ENCODE assay signal across 12 cellular contexts in genomic region chr14:76056128-76056527, GRCh38.
A peak's percentile ranks its signal among the peaks of the same experiment; 100 is the strongest.
DNase-seq lines count a peak whose midpoint lies in the region; ATAC-seq and TF ChIP-seq lines count a peak whose summit lies in the region.
"Had no signal": no experiment of that assay in that cellular context is flagged by ENCODE, and none has a peak within 500 bp of the region (broad histone marks: within the 10 kb centered on the region; RNA-seq: fewer than 3 reads in every experiment).

No MANE protein-coding gene starts in this region.

- H4K20me1 ChIP-seq in OCI-LY1 (ENCODE audit: insufficient read depth, low read length) (no peaks in the 10 kb centered on the region), fibroblast of lung (ENCODE audit: control insufficient read depth, extremely low read depth, insufficient read depth, low read length) (no peaks in the 10 kb centered on the region)

- H3K9ac ChIP-seq in OCI-LY1 (ENCODE audit: low read length) (no peak overlapping the region), fibroblast of lung (ENCODE audit: insufficient read depth, low read length) (no peak overlapping the region)

- TF ChIP-seq POLR2A in uterus (IDR thresholded peaks at IDR 0.05) = no peak

- DNase-seq in 8988T (peak; percentile 28), fibroblast of lung (ENCODE audit: low read depth in 2 of 2) (peak; percentile 3 to 6), GF-D8 (lab: John Stamatoyannopoulos, UW) (no peak), NCI-H226 (no peak), uterus (no peak)
- DNase-seq: islet precursor cell; NCI-H1048; stimulated activated CD4-positive, alpha-beta T cell treated with anti-CD3 and anti-CD28 coated beads, Interleukin-12 subunit alpha, Interleukin-12 subunit beta, amount 100 ng/mL, for 4 hours; thyroid gland had no signal

- no peak overlapping the region for H3K4me3 ChIP-seq in OCI-LY1 (ENCODE audit: low read depth, low read length, poor library complexity, severe bottlenecking)
- H3K4me3 ChIP-seq in fibroblast of lung (replicated peaks in 1 of 4; ENCODE audit: control extremely low read depth in 1 of 4, insufficient read depth in 1 of 4, low read depth in 3 of 4, low read length in 4 of 4) = no peak overlapping the region
- H3K4me3 ChIP-seq in uterus = no peak overlapping the region
- H3K4me3 ChIP-seq: thyroid gland had no signal

- H3K9me3 ChIP-seq in OCI-LY1 (ENCODE audit: low read length) (no peaks in the 10 kb centered on the region), fibroblast of lung (ENCODE audit: control insufficient read depth, insufficient read depth, low read depth, low read length) (no peaks in the 10 kb centered on the region), uterus (no peaks in the 10 kb centered on the region)
- H3K9me3 ChIP-seq: thyroid gland had no signal

- ATAC-seq in HG03039 (IDR thresholded peaks at IDR 0.05; ENCODE audit: unreplicated experiment) = no peak

- no peaks in the 10 kb centered on the region for H3K9me2 ChIP-seq in OCI-LY1 (ENCODE audit: low read depth, low read length)

- H3K79me2 ChIP-seq in OCI-LY1 (ENCODE audit: insufficient read depth, low read length) (no peaks in the 10 kb centered on the region), fibroblast of lung (ENCODE audit: control insufficient read depth, insufficient read depth, low read length) (no peaks in the 10 kb centered on the region)

- no peaks in the 10 kb centered on the region for H3F3A ChIP-seq in OCI-LY1 (ENCODE audit: insufficient read depth, low read length)

- intact Hi-C loops in uterus (cut with DNase I; ENCODE audit: low total_unique reads) = no loop called here

- no peaks in the 10 kb centered on the region for H3K4me1 ChIP-seq in OCI-LY1 (ENCODE audit: insufficient read depth, low read length, severe bottlenecking)
- H3K4me1 ChIP-seq in fibroblast of lung (ENCODE audit: control insufficient read depth, extremely low read depth, insufficient read depth, low read length) = no peaks in the 10 kb centered on the region
- no peaks in the 10 kb centered on the region for H3K4me1 ChIP-seq in uterus
- H3K4me1 ChIP-seq: thyroid gland had no signal

- no peak overlapping the region for H3K4me2 ChIP-seq in OCI-LY1 (ENCODE audit: low read length)
- no peak overlapping the region for H3K4me2 ChIP-seq in fibroblast of lung (ENCODE audit: extremely low read depth, insufficient read depth, low read length)

- TF ChIP-seq CTCF in GM12872 (IDR thresholded peaks at IDR 0.05; ENCODE audit: insufficient read depth, low read depth, low read length) (peak; percentile 43; the same call in 2 of the 3 replicates), OCI-LY1 (IDR thresholded peaks at IDR 0.05; ENCODE audit: low read length) (peak; percentile 56; the same call in 1 of the 2 replicates), fibroblast of lung (conservative IDR thresholded peaks at IDR 0.05 in 1 of 2, IDR thresholded peaks at IDR 0.05 in 1 of 2; ENCODE audit: low read depth in 1 of 2, low read length in 2 of 2) (peak; percentile 41 to 52), uterus (IDR thresholded peaks at IDR 0.05) (no peak)

- H3K27me3 ChIP-seq in OCI-LY1 (ENCODE audit: insufficient read depth, low read length) (no peaks in the 10 kb centered on the region), fibroblast of lung (ENCODE audit: control insufficient read depth, insufficient read depth, low read length) (no peaks in the 10 kb centered on the region), uterus (no peaks in the 10 kb centered on the region)
- H3K27me3 ChIP-seq: thyroid gland had no signal

- H3K27ac ChIP-seq in OCI-LY1 (ENCODE audit: low read depth, low read length, poor library complexity, severe bottlenecking) (no peak overlapping the region), fibroblast of lung (ENCODE audit: insufficient read depth, low read length) (no peak overlapping the region), uterus (no peak overlapping the region)
- H3K27ac ChIP-seq: thyroid gland had no signal

- H2AFZ ChIP-seq in OCI-LY1 (ENCODE audit: low read length) (no peak overlapping the region), fibroblast of lung (ENCODE audit: low read length) (no peak overlapping the region)

- no peaks in the 10 kb centered on the region for H3K36me3 ChIP-seq in OCI-LY1 (ENCODE audit: insufficient read depth, low read length)
- H3K36me3 ChIP-seq in fibroblast of lung (ENCODE audit: control insufficient read depth, insufficient read depth, low read length) = no peaks in the 10 kb centered on the region
- no peaks in the 10 kb centered on the region for H3K36me3 ChIP-seq in uterus

Comparison
In these comparisons a context has a peak if more than half of its experiments do, and no peak if none do; other contexts are left out.
1. DNase-seq: peak in 8988T (single experiment) and fibroblast of lung (2 of 2); none in GF-D8 (single experiment), NCI-H226 (single experiment) and uterus (0 of 2).
2. CTCF ChIP-seq: peak in GM12872 (single experiment), OCI-LY1 (single experiment) and fibroblast of lung (2 of 2); none in uterus (0 of 4).